Comparison of ENCODE assay signal across 34 cellular contexts in the genomic region with DNA sequence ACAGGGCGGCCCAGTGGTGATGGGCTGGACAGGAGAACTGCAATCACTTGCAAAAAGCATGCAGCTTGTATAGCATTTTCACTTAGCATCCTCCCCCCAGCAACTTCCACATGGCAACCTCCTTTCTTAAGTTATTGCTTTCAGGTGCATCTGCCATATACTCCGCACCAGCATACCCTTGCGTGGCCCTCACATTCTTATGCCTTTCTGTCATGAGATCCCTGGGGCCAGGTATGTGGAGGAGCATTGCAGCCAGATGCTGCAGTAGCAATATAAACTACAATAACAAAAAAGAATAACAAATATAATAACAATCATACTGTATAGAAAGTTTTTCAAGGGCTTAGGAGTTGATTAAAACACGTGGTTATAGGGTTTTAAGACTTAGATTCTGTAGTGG.
"Had no signal": no experiment of that assay in that cellular context is flagged by ENCODE, and none has a peak within 500 bp of the region (broad histone marks: within the 10 kb centered on the region; RNA-seq: fewer than 3 reads in every experiment).

No MANE protein-coding gene starts in this region.

- DNase-seq: Karpas-422, Kasumi-1, MG63, MM.1S, MV-4-11, NCI-H1048, NCI-H1092, NCI-H1092 treated with DMSO at 0.1 percent for 48 hours, NCI-H1105, NCI-H1105 treated with DMSO at 0.1 percent for 48 hours, NCI-H1417, NCI-H1417 treated with DMSO at 0.1 percent for 48 hours, NCI-H1436, NCI-H1436 treated with DMSO at 0.1 percent for 48 hours, NCI-H146, NCI-H1694, NCI-H1694 treated with DMSO at 0.1 percent for 48 hours, NCI-H187, NCI-H187 treated with DMSO at 0.1 percent for 48 hours, NCI-H1930, NCI-H2029, NCI-H2029 treated with DMSO at 0.1 percent for 48 hours, NCI-H2081, NCI-H2081 treated with DMSO at 0.1 percent for 48 hours, NCI-H2107, NCI-H2171, NCI-H2171 treated with DMSO at 0.1 percent for 48 hours, NCI-H2227 treated with DMSO at 0.1 percent for 48 hours, NCI-H226, NCI-H345, NCI-H446, NCI-H446 treated with DMSO at 0.1 percent for 48 hours, NCI-H510A had no signal

- H3K27me3 ChIP-seq: MG63 had no signal

- H3K27ac ChIP-seq: KMS-11 had no signal

- H3K9me3 ChIP-seq: MG63 had no signal

- H3K9ac ChIP-seq: KMS-11 had no signal

- H3K4me2 ChIP-seq: KMS-11 had no signal

- H3K4me3 ChIP-seq: MG63 had no signal
